ENCODE assay signal across 8 cellular contexts in genomic region chr20:10433623-10434466, GRCh38. TPM values are rescaled to one million over a fixed set of nuclear protein-coding genes. Genes with fewer than 3 reads are reported as not detected.
DNase-seq lines count a peak whose midpoint lies in the region; ATAC-seq, FAIRE-seq and TF ChIP-seq lines count a peak whose summit lies in the region.

Gene MKKS (minus strand): TSS chr20:10434222. CDS start chr20:10413514, 20,708 bp downstream.

- peak within 1 kb of the TSS; percentile 66 to 90 for H3K4me3 ChIP-seq in right atrium auricular region

- in situ Hi-C loops in GM13976 (cut with MboI; ENCODE audit: low sequenced_read_pairs, unreplicated experiment): loop anchor here (25.0 kb wide), 1 partner anchor 822 kb away; no protein-coding TSS in a partner anchor

- peak; percentile 83 for DNase-seq in GM13976 (ENCODE audit: low spot score)
- DNase-seq in NCI-H1417 treated with DMSO at 0.1 percent for 48 hours (lab: John Stamatoyannopoulos, UW): peak; percentile 90
- DNase-seq in T-helper 1 cell: peak; percentile 66 to 90 (median 81)
- DNase-seq in amniotic epithelial cell (ENCODE audit: low read depth): peak; percentile 90
- peak; percentile 89 for DNase-seq in right atrium auricular region (ENCODE audit: low spot score)
- peak; percentile 81 for DNase-seq in pulmonary artery endothelial cell (ENCODE audit: low read depth, low spot score)
- peak; percentile 88 for DNase-seq in urothelium cell line (ENCODE audit: low spot score)

- FAIRE-seq in urothelium cell line (lab: Jason Lieb, UNC): peak; percentile 42

- no peaks in the 10 kb centered on the region for H3K9me3 ChIP-seq in right atrium auricular region

- H3K4me1 ChIP-seq in right atrium auricular region: peaks cover 0 to 34% of the 10 kb centered on the region in 2 donors

- TF ChIP-seq CTCF in GM13976 (IDR thresholded peaks at IDR 0.05; ENCODE audit: borderline replicate concordance, control extremely low read depth, extremely low read depth, insufficient read depth, missing control alignments) (no peak), right atrium auricular region (IDR thresholded peaks at IDR 0.05) (no peak)

- no peaks in the 10 kb centered on the region for H3K36me3 ChIP-seq in right atrium auricular region

- peak; percentile 59 for ATAC-seq in HG02763 (IDR thresholded peaks at IDR 0.05; ENCODE audit: unreplicated experiment)

- peak within 1 kb of the TSS; percentile 95 to 97 for H3K27ac ChIP-seq in right atrium auricular region

- H3K27me3 ChIP-seq in right atrium auricular region: no peaks in the 10 kb centered on the region

RNA-seq across cellular contexts. Expression of gene MKKS, which starts in this region (rescaled TPM):
- total RNA-seq in right atrium auricular region (10 to 100 TPM; 12.4 to 15.4 TPM), pulmonary artery endothelial cell (3.7 and 6.5 TPM in 2 replicates)

Comparison
In these comparisons a context has a peak if more than half of its experiments do, and no peak if none do; other contexts are left out.
1. Peak in every context shown above with its lines: DNase-seq, ATAC-seq, H3K4me3 ChIP-seq and H3K27ac ChIP-seq.